In the genomic region with DNA sequence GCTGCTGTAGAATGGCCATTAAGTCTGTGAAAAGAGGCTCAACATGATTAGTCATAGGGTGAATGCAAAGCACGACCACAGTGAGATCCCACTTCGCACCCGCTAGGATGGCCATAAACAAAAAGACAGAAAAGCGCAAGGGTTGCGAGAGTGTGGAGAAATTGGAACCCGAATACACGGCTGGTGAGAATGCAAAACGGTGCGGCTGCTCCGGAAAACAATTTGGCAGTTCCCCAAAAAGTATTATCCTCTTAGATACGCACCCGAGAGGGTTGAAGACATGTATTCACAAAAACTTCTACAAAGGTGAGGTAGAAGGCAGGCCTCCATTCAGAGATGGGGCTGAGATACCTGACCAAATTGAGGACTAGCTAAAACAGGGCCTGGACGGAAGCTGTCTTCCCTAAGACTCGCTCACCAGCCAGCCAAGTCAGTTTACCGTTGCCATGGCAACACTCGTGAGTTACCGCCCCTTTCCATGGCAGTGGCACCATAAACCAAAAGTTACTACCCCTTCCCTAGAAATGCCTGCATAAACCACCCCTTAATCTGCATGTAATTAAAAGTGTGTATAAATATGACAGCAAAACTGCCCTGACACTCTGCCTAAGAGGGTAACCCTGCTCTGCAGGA, we compare ENCODE assay signal across 1 cellular context.
TF ChIP-seq lines count a peak whose summit lies in the region.

No MANE protein-coding gene starts in this region.

TF ChIP-seq in IMR-90, 13 proteins besides CTCF, POLR2A, EP300 and RAD21 (continued from another document):
- TF ChIP-seq, protein P1, sequence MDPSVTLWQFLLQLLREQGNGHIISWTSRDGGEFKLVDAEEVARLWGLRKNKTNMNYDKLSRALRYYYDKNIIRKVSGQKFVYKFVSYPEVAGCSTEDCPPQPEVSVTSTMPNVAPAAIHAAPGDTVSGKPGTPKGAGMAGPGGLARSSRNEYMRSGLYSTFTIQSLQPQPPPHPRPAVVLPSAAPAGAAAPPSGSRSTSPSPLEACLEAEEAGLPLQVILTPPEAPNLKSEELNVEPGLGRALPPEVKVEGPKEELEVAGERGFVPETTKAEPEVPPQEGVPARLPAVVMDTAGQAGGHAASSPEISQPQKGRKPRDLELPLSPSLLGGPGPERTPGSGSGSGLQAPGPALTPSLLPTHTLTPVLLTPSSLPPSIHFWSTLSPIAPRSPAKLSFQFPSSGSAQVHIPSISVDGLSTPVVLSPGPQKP (IDR thresholded peaks at IDR 0.05; ENCODE audit: borderline replicate concordance, low read depth, low read length): no peak
- TF ChIP-seq MAZ (IDR thresholded peaks at IDR 0.05; ENCODE audit: borderline replicate concordance, low read depth, low read length) (no peak), MAFK (IDR thresholded peaks at IDR 0.05; ENCODE audit: low read depth, low read length) (no peak), NFE2L2 (IDR thresholded peaks at IDR 0.05; ENCODE audit: low read depth, low read length) (no peak), CEBPB (IDR thresholded peaks at IDR 0.05; ENCODE audit: low read depth, low read length) (no peak), CHD1 (IDR thresholded peaks at IDR 0.05; ENCODE audit: low read depth, low read length) (no peak), RFX5 (IDR thresholded peaks at IDR 0.05; ENCODE audit: low read depth, low read length) (no peak), MXI1 (IDR thresholded peaks at IDR 0.05; ENCODE audit: borderline replicate concordance, low read depth, low read length) (no peak)
